Comparison of ENCODE assay signal across 20 cellular contexts in the genomic region with DNA sequence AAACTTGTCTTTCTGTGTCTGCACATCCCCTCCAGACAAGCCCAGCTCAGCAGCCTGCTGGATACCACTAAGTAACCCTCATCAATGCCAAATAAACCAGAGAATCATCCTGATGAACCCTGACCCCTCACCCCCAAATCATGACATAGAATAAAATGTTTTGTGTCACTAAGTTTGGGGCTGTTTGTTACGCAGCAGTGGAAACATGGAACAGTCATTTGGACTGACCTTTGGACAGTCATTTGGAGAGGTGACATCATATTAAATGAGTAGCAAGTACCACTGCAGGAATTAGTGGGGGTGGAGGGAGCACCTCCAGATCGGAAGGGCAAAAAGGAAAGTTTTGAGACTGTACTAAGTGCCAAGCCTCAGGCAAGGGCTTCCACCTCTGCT. TPM values are rescaled to one million over a fixed set of nuclear protein-coding genes. Genes with fewer than 3 reads are reported as not detected.
DNase-seq lines count a peak whose midpoint lies in the region; ATAC-seq, FAIRE-seq and TF ChIP-seq lines count a peak whose summit lies in the region.
"Had no signal": no experiment of that assay in that cellular context is flagged by ENCODE, and none has a peak within 500 bp of the region (broad histone marks: within the 10 kb centered on the region; RNA-seq: fewer than 3 reads in every experiment).

No MANE protein-coding gene starts in this region.

- no peaks in the 10 kb centered on the region for H3K9me3 ChIP-seq in HepG2 (ENCODE audit: low read length)
- H3K9me3 ChIP-seq in right lobe of liver = no peaks in the 10 kb centered on the region
- no peaks in the 10 kb centered on the region for H3K9me3 ChIP-seq in HEK293 (ENCODE audit: control insufficient read depth, insufficient read depth, low read depth, low read length)
- H3K9me3 ChIP-seq: Caco-2 had no signal

- no peak for TF ChIP-seq EP300 in HepG2 (IDR thresholded peaks at IDR 0.05; ENCODE audit: low read depth in 2 of 2, low read length in 2 of 2)
- TF ChIP-seq EP300 in HepG2 (CRISPR knock-in tag; IDR thresholded peaks at IDR 0.05; ENCODE audit: borderline replicate concordance) = no peak

- POLR2A ChIA-PET in HepG2 (lab: Yijun Ruan, JAX) (no interaction called here), HEK293 (lab: Yijun Ruan, JAX) (no interaction called here)

- H3K27ac ChIP-seq in HepG2 (ENCODE audit: extremely low read length, insufficient read depth, low read length) (no peak overlapping the region), right lobe of liver (no peak overlapping the region), HEK293 (ENCODE audit: extremely low read depth, low read depth, low read length) (no peak overlapping the region)
- H3K27ac ChIP-seq: 22Rv1, A549, C4-2B had no signal

- TF ChIP-seq CTCF in HepG2 (CRISPR knock-in tag; IDR thresholded peaks at IDR 0.05) (no peak), right lobe of liver (IDR thresholded peaks at IDR 0.05) (no peak), HEK293 (tag by site-specific recombination; IDR thresholded peaks at IDR 0.05) (no peak)

- no peak overlapping the region for H3K9ac ChIP-seq in HepG2 (ENCODE audit: insufficient read depth, low read depth, low read length)

- in situ Hi-C loops in HepG2 (cut with HindIII; ENCODE audit: extremely low pct_ligation_motif_present, low pct_unique_long_range_greater_than_20kb) = no loop called here

- no TSS peak for BruUV-seq in HepG2 (replicated peaks; lab: Mats Ljungman, UMichigan)

- no peak overlapping the region for H3K4me3 ChIP-seq in HepG2 (replicated peaks in 1 of 3; ENCODE audit: insufficient read depth in 1 of 3, low read depth in 2 of 3, low read length in 3 of 3)
- H3K4me3 ChIP-seq in right lobe of liver = no peak overlapping the region
- H3K4me3 ChIP-seq in HEK293 (ENCODE audit: low read depth, low read length) = no peak overlapping the region
- H3K4me3 ChIP-seq: A549 had no signal

- ATAC-seq in HepG2 (no peak), right lobe of liver (no peak)
- ATAC-seq: A549; CD8-positive, alpha-beta T cell had no signal

- CTCF ChIA-PET in HepG2 (lab: Yijun Ruan, JAX; ENCODE audit: low intra/inter-chr PET ratio, low total read pairs) = no interaction called here
- CTCF ChIA-PET in HEK293 (lab: Yijun Ruan, JAX) = no interaction called here

- intact Hi-C loops in HepG2 (cut with micrococcal nuclease; ENCODE audit: unreplicated experiment) = no loop called here
- intact Hi-C loops in right lobe of liver (cut with DNase I) = no loop called here

- FAIRE-seq in HepG2 (lab: Jason Lieb, UNC) = no peak
- FAIRE-seq: A549, D721Med, G401.6, GM12891, GM19239 had no signal

- no peak for TF ChIP-seq RAD21 in HepG2 (CRISPR knock-in tag; IDR thresholded peaks at IDR 0.05)

- H3K36me3 ChIP-seq in HepG2 (replicated peaks in 1 of 2; ENCODE audit: control insufficient read depth in 1 of 2, insufficient read depth in 2 of 2, low read length in 2 of 2) = no peaks in the 10 kb centered on the region
- no peaks in the 10 kb centered on the region for H3K36me3 ChIP-seq in right lobe of liver
- no peaks in the 10 kb centered on the region for H3K36me3 ChIP-seq in HEK293 (ENCODE audit: control insufficient read depth in 2 of 2, insufficient read depth in 1 of 2, low read length in 2 of 2)

- no peaks in the 10 kb centered on the region for H3K27me3 ChIP-seq in HepG2 (ENCODE audit: control insufficient read depth in 1 of 2, insufficient read depth in 2 of 2, low read length in 2 of 2)
- H3K27me3 ChIP-seq in right lobe of liver = no peaks in the 10 kb centered on the region

- H4K20me1 ChIP-seq in HepG2 (ENCODE audit: insufficient read depth, low read length) = no peaks in the 10 kb centered on the region

- H2AFZ ChIP-seq in HepG2 (ENCODE audit: low read length) = no peak overlapping the region

- H3K79me2 ChIP-seq in HepG2 (ENCODE audit: insufficient read depth, low read length) = no peaks in the 10 kb centered on the region

- TF ChIP-seq POLR2A in HepG2 (IDR thresholded peaks at IDR 0.05; ENCODE audit: insufficient read depth in 1 of 2, low read depth in 2 of 2, low read length in 2 of 2) = no peak
- TF ChIP-seq POLR2A in right lobe of liver (IDR thresholded peaks at IDR 0.05) = no peak

- H3K4me2 ChIP-seq in HepG2 (ENCODE audit: low read depth, low read length) = no peak overlapping the region
- H3K4me2 ChIP-seq: A549 had no signal

- DNase-seq in HepG2 (ENCODE audit: low spot score) (no peak), right lobe of liver (no peak), HUDEP-2 (lab: John Stamatoyannopoulos, UW; ENCODE audit: unreplicated experiment in 76 of 76) (no peak), NCI-H2196 treated with DMSO at 0.1 percent for 48 hours (lab: John Stamatoyannopoulos, UW; ENCODE audit: unreplicated experiment) (no peak)
- DNase-seq: AML-193; Caco-2; Calu3; CD4-positive, alpha-beta T cell; CD8-positive, alpha-beta T cell; DMS79 treated with DMSO at 0.1 percent for 48 hours; GF-D8 had no signal

- H3K4me1 ChIP-seq in HepG2 (ENCODE audit: insufficient read depth, low read length) = peaks cover 19% of the 10 kb centered on the region
- H3K4me1 ChIP-seq in right lobe of liver = no peaks in the 10 kb centered on the region
- H3K4me1 ChIP-seq in HEK293 (ENCODE audit: control insufficient read depth, insufficient read depth, low read length) = no peaks in the 10 kb centered on the region
- H3K4me1 ChIP-seq: A549, Caco-2 had no signal

- 89% methylated on average over 2 of the region's 2 CpGs for WGBS in HepG2 (ENCODE audit: low lambda C conversion rate)
- 100% methylated on average over 2 of the region's 2 CpGs for WGBS in right lobe of liver (ENCODE audit: insufficient coverage, low coverage, low lambda C conversion rate, missing lambda C conversion rate)

TF ChIP-seq in HepG2, 621 proteins besides CTCF, POLR2A, EP300 and RAD21:
- TF ChIP-seq RBAK (CRISPR knock-in tag; IDR thresholded peaks at IDR 0.05) (peak; percentile 93), ZNF136 (CRISPR knock-in tag; IDR thresholded peaks at IDR 0.05; ENCODE audit: low read depth) (no peak), ATF7 (IDR thresholded peaks at IDR 0.05) (0 out of 2 replicates have a peak, but pooled peaks have one; percentile 6), ATF7 (CRISPR knock-in tag; IDR thresholded peaks at IDR 0.05) (no peak), SAP130 (CRISPR knock-in tag; IDR thresholded peaks at IDR 0.05; ENCODE audit: low read depth) (no peak), ZNF709 (CRISPR knock-in tag; IDR thresholded peaks at IDR 0.05) (no peak)

TF ChIP-seq in HEK293, 187 proteins besides CTCF, POLR2A, EP300 and RAD21:
- TF ChIP-seq FEZF1 (tag by site-specific recombination; IDR thresholded peaks at IDR 0.05) (no peak), ZBTB20 (tag by site-specific recombination; IDR thresholded peaks at IDR 0.05) (no peak), ZNF221 (tag by site-specific recombination; IDR thresholded peaks at IDR 0.05; ENCODE audit: borderline replicate concordance) (no peak), ZNF785 (tag by site-specific recombination; IDR thresholded peaks at IDR 0.05) (no peak), RBAK (tag by site-specific recombination; IDR thresholded peaks at IDR 0.05) (0 out of 2 replicates have a peak, but pooled peaks have one; percentile 31), ZFP69B (tag by site-specific recombination; IDR thresholded peaks at IDR 0.05) (no peak)
TF ChIP-seq in HEK293: peak in this region for 1.

RNA-seq across cellular contexts. Expression of gene MSX1, which starts 55.6 kb away (rescaled TPM):
- total RNA-seq in HepG2 (2016; rRNA removed; fragmentation: Illumina TruSeq; extraction: Trizol) (13.8 and 14.9 TPM in 2 replicates), right lobe of liver (under 1 TPM; 0.15 to 0.62 (median 0.31) TPM)
- total RNA-seq in HepG2 (2016; cell fraction: cytosol; rRNA removed; fragmentation: Illumina TruSeq; extraction: Trizol; ENCODE audit: low read depth) = 6.3 and 10.9 TPM in 2 replicates
- total RNA-seq in HepG2 (2016; cell fraction: insoluble cytoplasmic fraction; rRNA removed; fragmentation: Illumina TruSeq; extraction: Trizol) = 14.0 and 15.0 TPM in 2 replicates
- 19.1 and 23.9 TPM in 2 replicates for total RNA-seq in HepG2 (2016; cell fraction: membrane; rRNA removed; fragmentation: Illumina TruSeq; extraction: Trizol)
- total RNA-seq in HepG2 (2016; cell fraction: nucleus; rRNA removed; fragmentation: Illumina TruSeq; extraction: Trizol) = 5.4 and 9.8 TPM in 2 replicates
- polyA plus RNA-seq in HepG2 (2011; rRNA removed) = 12.1 and 15.2 TPM in 2 replicates
- polyA plus RNA-seq in HepG2 (2011; cell fraction: cytosol; rRNA removed) = 8.4 and 14.6 TPM in 2 replicates
- 17.5 and 22.0 TPM in 2 replicates for polyA plus RNA-seq in HepG2 (2011; cell fraction: nucleus; rRNA removed)
- polyA plus RNA-seq in HepG2 (2012) = 8.0 and 8.9 TPM in 2 replicates
- polyA plus RNA-seq in HepG2 (2016; cell fraction: cytosol; fragmentation: Illumina TruSeq; extraction: Trizol; ENCODE audit: low read depth) = 8.3 and 12.3 TPM in 2 replicates
- polyA plus RNA-seq in HepG2 (2016; cell fraction: insoluble cytoplasmic fraction; fragmentation: Illumina TruSeq; extraction: Trizol; ENCODE audit: low read depth) = 16.8 and 17.9 TPM in 2 replicates
- polyA plus RNA-seq in HepG2 (2016; cell fraction: membrane; fragmentation: Illumina TruSeq; extraction: Trizol; ENCODE audit: low read depth) = 19.5 and 22.1 TPM in 2 replicates
- polyA plus RNA-seq in HepG2 (2016; cell fraction: nucleus; fragmentation: Illumina TruSeq; extraction: Trizol; ENCODE audit: insufficient read depth, low read depth) = 13.8 and 15.1 TPM in 2 replicates
- 0.58 and 6.7 TPM in 2 replicates for polyA minus RNA-seq in HepG2 (2011; rRNA and poly(A)+ RNA removed; ENCODE audit: low replicate concordance)
- polyA minus RNA-seq in HepG2 (2011; cell fraction: cytosol; rRNA and poly(A)+ RNA removed) = 3.3 and 5.9 TPM in 2 replicates
- 3.1 and 4.0 TPM in 2 replicates for polyA minus RNA-seq in HepG2 (2011; cell fraction: nucleus; rRNA and poly(A)+ RNA removed)
- total RNA-seq: B cell; CD4-positive, alpha-beta T cell; CD8-positive, alpha-beta T cell had no signal

Comparison
In these comparisons a context has a peak if more than half of its experiments do, and no peak if none do; other contexts are left out.
1. Of the 63 proteins assayed by ChIP-seq in both HepG2 and HEK293: peak only in HepG2: none; only in HEK293: none; in both: RBAK; in neither: 62.